ENCODE assay signal across 10 cellular contexts in the genomic region with DNA sequence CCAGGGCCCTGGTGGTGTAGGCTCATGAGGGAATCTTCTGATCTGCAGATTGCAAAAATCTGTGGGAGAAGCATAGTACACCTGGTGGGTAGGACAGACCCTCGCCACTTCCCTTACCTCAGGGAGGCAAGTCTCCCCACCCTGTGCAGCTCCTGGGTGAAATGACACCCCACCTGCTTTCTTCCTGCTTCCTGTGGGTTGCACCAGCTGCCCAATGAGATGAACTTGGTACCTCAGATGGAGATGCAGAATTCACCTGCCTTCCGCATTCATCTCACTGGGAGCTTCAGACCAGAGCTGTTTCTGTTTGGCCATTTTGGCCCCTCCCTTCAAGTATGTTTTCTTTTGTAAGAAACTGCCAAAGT. TPM values are rescaled to one million over a fixed set of nuclear protein-coding genes. Genes with fewer than 3 reads are reported as not detected.
DNase-seq lines count a peak whose midpoint lies in the region; ATAC-seq and TF ChIP-seq lines count a peak whose summit lies in the region.
"Had no signal": no experiment of that assay in that cellular context is flagged by ENCODE, and none has a peak within 500 bp of the region (broad histone marks: within the 10 kb centered on the region; RNA-seq: fewer than 3 reads in every experiment).

No MANE protein-coding gene starts in this region.

- H3K27me3 ChIP-seq in MM.1S (replicated peaks; ENCODE audit: insufficient read depth, low read length): no peaks in the 10 kb centered on the region
- H3K27me3 ChIP-seq in A673 (replicated peaks; ENCODE audit: insufficient read depth, low read depth, low read length, poor library complexity): no peaks in the 10 kb centered on the region
- H3K27me3 ChIP-seq: gastroesophageal sphincter had no signal

- H3K27ac ChIP-seq in MM.1S (ENCODE audit: low read length) (no peak overlapping the region), A673 (ENCODE audit: low read depth, low read length, poor library complexity, severe bottlenecking) (no peak overlapping the region)
- H3K27ac ChIP-seq: gastroesophageal sphincter had no signal

- H3K9ac ChIP-seq in MM.1S (ENCODE audit: low read length): no peak overlapping the region

- H3K4me1 ChIP-seq in mucosa of descending colon (ENCODE audit: low read depth) (no peaks in the 10 kb centered on the region), MM.1S (ENCODE audit: low read length) (peaks cover 18% of the 10 kb centered on the region), A673 (ENCODE audit: insufficient read depth, low read length, poor library complexity, severe bottlenecking) (no peaks in the 10 kb centered on the region)

- H3K9me3 ChIP-seq in mucosa of descending colon: no peaks in the 10 kb centered on the region
- H3K9me3 ChIP-seq in MM.1S (replicated peaks; ENCODE audit: insufficient read depth, low read length): no peaks in the 10 kb centered on the region
- no peaks in the 10 kb centered on the region for H3K9me3 ChIP-seq in A673 (ENCODE audit: low read depth, low read length, poor library complexity, severe bottlenecking)
- H3K9me3 ChIP-seq: gastroesophageal sphincter had no signal

- H4K20me1 ChIP-seq in MM.1S (ENCODE audit: insufficient read depth, low read length): no peaks in the 10 kb centered on the region

- DNase-seq in activated CD4-positive, alpha-beta T cell treated with anti-CD3 and anti-CD28 coated beads, Interleukin-2, amount 50 U/mL, for 1 hour: peak; percentile 35
- DNase-seq in mucosa of descending colon (peak; percentile 31 to 61 (median 35)), MM.1S (no peak), A673 (ENCODE audit: low spot score) (no peak), GM13977 (ENCODE audit: low spot score) (no peak)
- DNase-seq: NCI-H1092 had no signal

- H3K4me2 ChIP-seq in MM.1S (ENCODE audit: low read depth, low read length): no peak overlapping the region

- CTCF ChIA-PET in A673 (lab: Charles Lee): no interaction called here

- no TSS peak for BruUV-seq in A673 (replicated peaks; lab: Mats Ljungman, UMichigan)

- no peaks in the 10 kb centered on the region for H3K9me2 ChIP-seq in MM.1S (replicated peaks; ENCODE audit: insufficient read depth, low read length)

- H3K4me3 ChIP-seq in mucosa of descending colon: no peak overlapping the region
- H3K4me3 ChIP-seq in MM.1S (ENCODE audit: low read length): no peak overlapping the region
- no peak overlapping the region for H3K4me3 ChIP-seq in A673 (ENCODE audit: low read depth, low read length, poor library complexity, severe bottlenecking)
- H3K4me3 ChIP-seq: gastroesophageal sphincter had no signal

- TF ChIP-seq CTCF in mucosa of descending colon (IDR thresholded peaks at IDR 0.05) (no peak), MM.1S (IDR thresholded peaks at IDR 0.05; ENCODE audit: low read length) (no peak), A673 (conservative IDR thresholded peaks at IDR 0.05; ENCODE audit: low read depth, low read length) (no peak), GM13977 (IDR thresholded peaks at IDR 0.05; ENCODE audit: extremely low read depth, insufficient read depth, missing control alignments) (no peak)

- no peak overlapping the region for H2AFZ ChIP-seq in MM.1S (ENCODE audit: low read length)

- peak; percentile 29 for TF ChIP-seq POLR2A in GM18505 (IDR thresholded peaks at IDR 0.05; ENCODE audit: borderline replicate concordance, extremely low read depth, insufficient read depth, insufficient read length)

- in situ Hi-C loops in GM13977 (cut with MboI; ENCODE audit: low pct_unique_long_range_greater_than_20kb, low sequenced_read_pairs, unreplicated experiment): no loop called here

- intact Hi-C loops in mucosa of descending colon (cut with DNase I, micrococcal nuclease) (no loop called here), A673 (cut with micrococcal nuclease; ENCODE audit: unreplicated experiment) (no loop called here)

- no peaks in the 10 kb centered on the region for H3K36me3 ChIP-seq in mucosa of descending colon (ENCODE audit: low read depth)
- no peaks in the 10 kb centered on the region for H3K36me3 ChIP-seq in MM.1S (replicated peaks; ENCODE audit: insufficient read depth, low read length)
- no peaks in the 10 kb centered on the region for H3K36me3 ChIP-seq in A673 (ENCODE audit: insufficient read depth, low read length, poor library complexity, severe bottlenecking)

- POLR2A ChIA-PET in A673 (lab: Charles Lee; ENCODE audit: low non-redundant PET): no interaction called here

- H3F3A ChIP-seq in MM.1S (ENCODE audit: insufficient read depth, low read length): peaks cover 10% of the 10 kb centered on the region; the same call in 1 of the 2 replicates

- no peak for ATAC-seq in GM18505 (IDR thresholded peaks at IDR 0.05; ENCODE audit: unreplicated experiment)
- peak; percentile 27 for ATAC-seq in HG02642 (IDR thresholded peaks at IDR 0.05; ENCODE audit: poor library complexity, unreplicated experiment)
- peak; percentile 68 for ATAC-seq in mucosa of descending colon
- ATAC-seq in HG03457 (IDR thresholded peaks at IDR 0.05; ENCODE audit: unreplicated experiment): no peak
- ATAC-seq: gastroesophageal sphincter had no signal

- no peaks in the 10 kb centered on the region for H3K79me2 ChIP-seq in MM.1S (ENCODE audit: low read length)

RNA-seq across cellular contexts. Expression of a gene that starts 4.7 kb away (rescaled TPM):
- total RNA-seq in mucosa of descending colon: 10 to 100 TPM in 1 of 3 donors, 1 to 10 TPM in 2; 7.1 to 10.1 (median 7.2) TPM
- 1.6 and 2.2 TPM in 2 replicates for total RNA-seq in A673 (2021)

RNA-seq across cellular contexts. Expression of a gene that starts 58.7 kb away (rescaled TPM):
- total RNA-seq in mucosa of descending colon: under 1 TPM in 2 of 3 donors, not detected in 1; 0.51 to 0.64 TPM
- total RNA-seq in A673 (2021): not detected in 2 replicates
- total RNA-seq: gastroesophageal sphincter had no signal

Comparison
In these comparisons a context has a peak if more than half of its experiments do, and no peak if none do; other contexts are left out.
1. ATAC-seq: peak in HG02642 (single experiment) and mucosa of descending colon (single experiment); none in GM18505 (single experiment) and HG03457 (single experiment).
2. DNase-seq: peak in activated CD4-positive, alpha-beta T cell treated with anti-CD3 and anti-CD28 coated beads, Interleukin-2, amount 50 U/mL, for 1 hour (single experiment) and mucosa of descending colon (3 of 3); none in MM.1S (single experiment), A673 (single experiment) and GM13977 (single experiment).